Comparison of ENCODE assay signal across 8 cellular contexts in the genomic region with DNA sequence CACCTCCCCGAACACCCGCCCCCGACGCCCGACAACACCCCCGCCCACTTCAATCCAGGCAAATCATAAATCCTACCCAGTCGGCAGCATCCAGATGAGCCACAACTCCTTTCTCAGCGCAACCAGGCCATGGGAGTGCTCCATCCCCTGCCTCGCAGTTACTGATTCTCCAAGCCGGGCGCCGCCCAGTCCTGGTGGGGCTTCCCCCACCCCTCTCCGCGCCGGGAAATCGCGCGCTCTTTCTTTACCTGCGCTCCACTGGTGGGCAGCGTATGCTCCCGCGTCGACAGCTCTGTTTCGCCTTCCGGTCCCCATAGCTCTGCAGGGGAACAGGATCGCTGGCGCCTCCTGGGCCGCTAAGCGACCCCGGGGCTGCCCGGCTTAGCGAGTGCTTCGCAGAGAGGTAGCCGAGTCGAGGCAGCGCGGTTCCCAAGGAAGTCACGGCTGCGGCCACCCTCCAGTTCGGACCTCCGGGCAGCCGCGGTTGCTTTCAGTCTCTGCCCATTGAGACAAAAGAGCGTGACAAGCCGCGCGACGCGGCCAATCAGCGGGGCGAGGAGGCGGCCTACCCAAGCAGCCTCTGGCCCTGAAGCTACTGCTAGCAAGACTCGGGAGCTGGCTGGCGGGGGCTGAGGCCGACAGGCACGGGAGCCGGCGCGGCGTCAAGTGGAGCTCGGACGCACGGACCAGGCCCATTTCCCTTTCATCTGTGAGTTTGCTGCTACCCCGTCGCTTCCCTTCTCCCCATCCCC. TPM values are rescaled to one million over a fixed set of nuclear protein-coding genes. Genes with fewer than 3 reads are reported as not detected.
DNase-seq lines count a peak whose midpoint lies in the region; ATAC-seq and TF ChIP-seq lines count a peak whose summit lies in the region.

No MANE protein-coding gene starts in this region.

- peak overlapping the region; percentile 25 for H3K27ac Mint-ChIP-seq in activated T-cell treated with anti-CD3 and anti-CD28 coated beads, Interleukin-2, amount 50 U/mL, for 72 hours
- H3K27ac Mint-ChIP-seq in natural killer cell = peak overlapping the region; percentile 78 to 90

- TF ChIP-seq POLR2A in stomach (IDR thresholded peaks at IDR 0.05) = no peak

- H3K27ac ChIP-seq in fibroblast of lung (ENCODE audit: insufficient read depth, low read length) = peak overlapping the region; percentile 38
- peak overlapping the region; percentile 2 to 84 (median 81) for H3K27ac ChIP-seq in stomach

- H3K36me3 ChIP-seq in NT2/D1 (ENCODE audit: insufficient read depth, insufficient read length, low read length) (peaks cover 5% of the 10 kb centered on the region), fibroblast of lung (ENCODE audit: control insufficient read depth, insufficient read depth, low read length) (no peaks in the 10 kb centered on the region), stomach (no peaks in the 10 kb centered on the region)

- 1 to 32% (median 7%) methylated on average over 5 to 65 of the region's 65 CpGs for WGBS in stomach, 5 donors

- H3K27me3 ChIP-seq in NT2/D1 (ENCODE audit: insufficient read depth, insufficient read length) = no peaks in the 10 kb centered on the region
- H3K27me3 ChIP-seq in fibroblast of lung (ENCODE audit: control insufficient read depth, insufficient read depth, low read length) = no peaks in the 10 kb centered on the region
- peaks cover 0 to 6% (median 0%) of the 10 kb centered on the region in 3 donors for H3K27me3 ChIP-seq in stomach

- H2AFZ ChIP-seq in fibroblast of lung (ENCODE audit: low read length) = peak overlapping the region; percentile 81

- peaks cover 0 to 4% of the 10 kb centered on the region in 2 donors for H3K36me3 Mint-ChIP-seq in activated T-cell treated with anti-CD3 and anti-CD28 coated beads, Interleukin-2, amount 50 U/mL, for 72 hours (ENCODE audit: insufficient read depth in 2 of 2)
- no peaks in the 10 kb centered on the region for H3K36me3 Mint-ChIP-seq in natural killer cell

- peak overlapping the region; percentile 87 for H3K4me2 ChIP-seq in fibroblast of lung (ENCODE audit: extremely low read depth, insufficient read depth, low read length)

- H3K9me3 Mint-ChIP-seq in activated T-cell treated with anti-CD3 and anti-CD28 coated beads, Interleukin-2, amount 50 U/mL, for 72 hours = no peaks in the 10 kb centered on the region
- no peaks in the 10 kb centered on the region for H3K9me3 Mint-ChIP-seq in natural killer cell

- intact Hi-C loops in natural killer cell (cut with micrococcal nuclease) = no loop called here
- intact Hi-C loops in stomach (cut with DNase I; ENCODE audit: low total_unique reads) = no loop called here

- peak overlapping the region; percentile 93 to 98 for H3K4me3 Mint-ChIP-seq in activated T-cell treated with anti-CD3 and anti-CD28 coated beads, Interleukin-2, amount 50 U/mL, for 72 hours
- peak overlapping the region; percentile 94 for H3K4me3 Mint-ChIP-seq in natural killer cell

- H3K27me3 Mint-ChIP-seq in activated T-cell treated with anti-CD3 and anti-CD28 coated beads, Interleukin-2, amount 50 U/mL, for 72 hours (ENCODE audit: low read depth) = peaks cover 21% of the 10 kb centered on the region
- H3K27me3 Mint-ChIP-seq in natural killer cell (ENCODE audit: low read depth in 2 of 2) = no peaks in the 10 kb centered on the region

- TF ChIP-seq CTCF in GM20000 (IDR thresholded peaks at IDR 0.05; ENCODE audit: extremely low read depth, missing control alignments) = no peak
- TF ChIP-seq CTCF in fibroblast of lung (conservative IDR thresholded peaks at IDR 0.05 in 1 of 2, IDR thresholded peaks at IDR 0.05 in 1 of 2; ENCODE audit: low read depth in 1 of 2, low read length in 2 of 2) = no peak
- no peak for TF ChIP-seq CTCF in natural killer cell (IDR thresholded peaks at IDR 0.05)
- TF ChIP-seq CTCF in stomach (IDR thresholded peaks at IDR 0.05) = no peak

- no peaks in the 10 kb centered on the region for H3K79me2 ChIP-seq in fibroblast of lung (ENCODE audit: control insufficient read depth, insufficient read depth, low read length)

- ATAC-seq in activated T-cell treated with anti-CD3 and anti-CD28 coated beads, Interleukin-2, amount 50 U/mL, for 72 hours (replicated peaks in 1 of 2) = peak; percentile 89 to 91
- peak; percentile 65 to 74 (median 70) for ATAC-seq in natural killer cell

- H4K20me1 ChIP-seq in fibroblast of lung (ENCODE audit: control insufficient read depth, extremely low read depth, insufficient read depth, low read length) = no peaks in the 10 kb centered on the region

- peak overlapping the region; percentile 68 for H3K4me3 ChIP-seq in NT2/D1 (ENCODE audit: insufficient read length, low read depth)
- H3K4me3 ChIP-seq in fibroblast of lung (replicated peaks in 1 of 4; ENCODE audit: control extremely low read depth in 1 of 4, insufficient read depth in 1 of 4, low read depth in 3 of 4, low read length in 4 of 4) = peak overlapping the region; percentile 57 to 66 (median 62)
- H3K4me3 ChIP-seq in stomach = peak overlapping the region; percentile 54 to 61 (median 58)

- H3K9ac ChIP-seq in NT2/D1 (ENCODE audit: insufficient read length, low read depth) (peak overlapping the region; percentile 82), fibroblast of lung (ENCODE audit: insufficient read depth, low read length) (peak overlapping the region; percentile 58)

- DNase-seq in DMS114 treated with DMSO at 0.1 percent for 48 hours (lab: John Stamatoyannopoulos, UW; ENCODE audit: unreplicated experiment) (peak; percentile 38), GM20000 (ENCODE audit: low spot score) (peak; percentile 49), HK-2 (ENCODE audit: unreplicated experiment) (peak; percentile 75), NT2/D1 (ENCODE audit: low read depth, low spot score) (peak; percentile 55), fibroblast of lung (ENCODE audit: low read depth in 2 of 2) (peak; percentile 47 to 77), natural killer cell (peak; percentile 31), stomach (peak; percentile 68)
- DNase-seq in activated T-cell treated with anti-CD3 and anti-CD28 coated beads, Interleukin-2, amount 50 U/mL, for 72 hours = peak; percentile 69 to 73

- no peaks in the 10 kb centered on the region for H3K9me3 ChIP-seq in NT2/D1 (ENCODE audit: insufficient read depth, low read length)
- H3K9me3 ChIP-seq in fibroblast of lung (ENCODE audit: control insufficient read depth, insufficient read depth, low read depth, low read length) = no peaks in the 10 kb centered on the region
- peaks cover 0 to 5% (median 0%) of the 10 kb centered on the region in 4 donors for H3K9me3 ChIP-seq in stomach

- no peak for TF ChIP-seq EP300 in stomach (IDR thresholded peaks at IDR 0.05)

- peaks cover 12% of the 10 kb centered on the region for H3K4me1 Mint-ChIP-seq in activated T-cell treated with anti-CD3 and anti-CD28 coated beads, Interleukin-2, amount 50 U/mL, for 72 hours (ENCODE audit: low read depth)
- peaks cover 24 to 28% of the 10 kb centered on the region in 2 donors for H3K4me1 Mint-ChIP-seq in natural killer cell

- H3K4me1 ChIP-seq in NT2/D1 (ENCODE audit: insufficient read depth, insufficient read length) = no peaks in the 10 kb centered on the region
- H3K4me1 ChIP-seq in fibroblast of lung (ENCODE audit: control insufficient read depth, extremely low read depth, insufficient read depth, low read length) = no peaks in the 10 kb centered on the region
- H3K4me1 ChIP-seq in stomach = peaks cover 0 to 8% (median 2%) of the 10 kb centered on the region in 4 donors

RNA-seq across cellular contexts. Expression of a gene that starts 43.7 kb away (rescaled TPM):
- 10 to 100 TPM in 1 of 2 donors, 1 to 10 TPM in 1; 9.9 to 12.4 TPM for total RNA-seq in activated T-cell treated with anti-CD3 and anti-CD28 coated beads, Interleukin-2, amount 50 U/mL, for 72 hours
- total RNA-seq in fibroblast of lung (1.5 and 3.1 TPM in 2 replicates), natural killer cell (10 to 100 TPM in 1 of 3 donors, 1 to 10 TPM in 2; 3.8 to 10.3 (median 5.4) TPM), stomach (1 to 10 TPM in 2 of 5 donors, not detected in 3; 3.8 to 8.8 TPM)
- polyA plus RNA-seq in fibroblast of lung (10.0 and 12.0 TPM in 2 replicates), stomach (1 to 10 TPM; 5.3 to 9.6 (median 5.7) TPM)
- 6.0 and 6.8 TPM in 2 replicates for polyA plus RNA-seq in fibroblast of lung (2012)
- polyA minus RNA-seq in fibroblast of lung (ENCODE audit: low replicate concordance) = not detected in 2 replicates

Comparison
In these comparisons a context has a peak if more than half of its experiments do, and no peak if none do; other contexts are left out.
1. Peak in every context shown above with its lines: DNase-seq, ATAC-seq, H3K4me3 ChIP-seq and H3K27ac ChIP-seq.